Comparison of ENCODE assay signal across 13 cellular contexts in genomic region chr1:150514260-150514659, GRCh38. TPM values are rescaled to one million over a fixed set of nuclear protein-coding genes. Genes with fewer than 3 reads are reported as not detected.
DNase-seq lines count a peak whose midpoint lies in the region; ATAC-seq and TF ChIP-seq lines count a peak whose summit lies in the region.
"Had no signal": no experiment of that assay in that cellular context is flagged by ENCODE, and none has a peak within 500 bp of the region (broad histone marks: within the 10 kb centered on the region; RNA-seq: fewer than 3 reads in every experiment).

No MANE protein-coding gene starts in this region.

- no peaks in the 10 kb centered on the region for H3K9me3 Mint-ChIP-seq in activated T-cell treated with anti-CD3 and anti-CD28 coated beads, Interleukin-2, amount 50 U/mL, for 72 hours
- no peaks in the 10 kb centered on the region for H3K9me3 Mint-ChIP-seq in T-cell

- H3K27me3 ChIP-seq in gastrocnemius medialis = no peaks in the 10 kb centered on the region

- H3K27me3 Mint-ChIP-seq in activated T-cell treated with anti-CD3 and anti-CD28 coated beads, Interleukin-2, amount 50 U/mL, for 72 hours (ENCODE audit: low read depth) = no peaks in the 10 kb centered on the region
- no peaks in the 10 kb centered on the region for H3K27me3 Mint-ChIP-seq in T-cell

- no peak overlapping the region for H3K27ac Mint-ChIP-seq in activated T-cell treated with anti-CD3 and anti-CD28 coated beads, Interleukin-2, amount 50 U/mL, for 72 hours
- H3K27ac Mint-ChIP-seq in T-cell = no peak overlapping the region

- DNase-seq in activated T-cell treated with anti-CD3 and anti-CD28 coated beads, Interleukin-2, amount 50 U/mL, for 72 hours = no peak
- no peak for DNase-seq in activated T-cell treated with anti-CD3 and anti-CD28 coated beads, Interleukin-2, amount 50 U/mL, for 1 hour
- DNase-seq in T-cell = no peak
- no peak for DNase-seq in epithelial cell of prostate (ENCODE audit: low read depth, low spot score)
- no peak for DNase-seq in gastrocnemius medialis
- no peak for DNase-seq in coronary artery (ENCODE audit: low spot score)
- DNase-seq: foreskin melanocyte, KG1, left colon, NCI-H187, NCI-H774 had no signal

- peaks cover 0 to 12% of the 10 kb centered on the region in 2 donors for H3K36me3 ChIP-seq in gastrocnemius medialis

- intact Hi-C loops in gastrocnemius medialis (cut with DNase I; ENCODE audit: low total_unique reads) = loop anchor here (2.0 to 10.0 kb wide), 2 partner anchors 27 to 149 kb away; partner anchors contain the start of genes RPRD2 and TARS2

- H3K9me3 ChIP-seq in gastrocnemius medialis = no peaks in the 10 kb centered on the region

- no peak for TF ChIP-seq CTCF in gastrocnemius medialis (IDR thresholded peaks at IDR 0.05 in 4 of 5, conservative IDR thresholded peaks at IDR 0.05 in 1 of 5)
- TF ChIP-seq CTCF in coronary artery (IDR thresholded peaks at IDR 0.05) = no peak

- H3K4me3 ChIP-seq in gastrocnemius medialis (no peak overlapping the region), coronary artery (no peak overlapping the region)

- H3K27ac ChIP-seq in epithelial cell of prostate (peak overlapping the region; percentile 73), gastrocnemius medialis (peak overlapping the region; percentile 87 to 94 (median 92)), coronary artery (no peak overlapping the region)

- no peak for ATAC-seq in activated T-cell treated with anti-CD3 and anti-CD28 coated beads, Interleukin-2, amount 50 U/mL, for 72 hours (replicated peaks in 1 of 2)
- no peak for ATAC-seq in T-cell (replicated peaks in 1 of 4)
- ATAC-seq in gastrocnemius medialis = no peak
- ATAC-seq in HG03135 (IDR thresholded peaks at IDR 0.05; ENCODE audit: unreplicated experiment) = no peak
- ATAC-seq in GM18505 (IDR thresholded peaks at IDR 0.05; ENCODE audit: unreplicated experiment) = no peak

- H3K4me1 Mint-ChIP-seq in activated T-cell treated with anti-CD3 and anti-CD28 coated beads, Interleukin-2, amount 50 U/mL, for 72 hours (ENCODE audit: low read depth) = peaks cover 20% of the 10 kb centered on the region
- H3K4me1 Mint-ChIP-seq in T-cell = peaks cover 11 to 25% (median 22%) of the 10 kb centered on the region in 3 donors

- peak overlapping the region; percentile 88 to 94 for H3K4me3 Mint-ChIP-seq in activated T-cell treated with anti-CD3 and anti-CD28 coated beads, Interleukin-2, amount 50 U/mL, for 72 hours
- H3K4me3 Mint-ChIP-seq in T-cell = peak overlapping the region; percentile 83 to 91 (median 87)

- CTCF ChIA-PET in T-cell (lab: Charles Lee) = no interaction called here

- H3K4me1 ChIP-seq in gastrocnemius medialis = peaks cover 6 to 14% of the 10 kb centered on the region in 2 donors

- POLR2A ChIA-PET in T-cell (lab: Charles Lee) = interaction anchor here in 1 of 2 donors (0.6 kb wide), 1 partner anchor 64 kb away, joined by 4 read pairs; no protein-coding TSS in a partner anchor

- in situ Hi-C loops in gastrocnemius medialis (cut with MboI; ENCODE audit: low sequenced_read_pairs in 4 of 4) = no loop called here

- no peaks in the 10 kb centered on the region for H3K36me3 Mint-ChIP-seq in activated T-cell treated with anti-CD3 and anti-CD28 coated beads, Interleukin-2, amount 50 U/mL, for 72 hours (ENCODE audit: insufficient read depth in 2 of 2)
- H3K36me3 Mint-ChIP-seq in T-cell = no peaks in the 10 kb centered on the region

- TF ChIP-seq POLR2A in gastrocnemius medialis (IDR thresholded peaks at IDR 0.05) (no peak), GM18505 (IDR thresholded peaks at IDR 0.05; ENCODE audit: borderline replicate concordance, extremely low read depth, insufficient read depth, insufficient read length) (no peak)

RNA-seq across cellular contexts. Expression of gene FALEC, which starts 1.3 kb away (rescaled TPM):
- total RNA-seq in activated T-cell treated with anti-CD3 and anti-CD28 coated beads, Interleukin-2, amount 50 U/mL, for 72 hours = under 1 TPM in 1 of 2 donors, not detected in 1; 0.79 TPM
- total RNA-seq in T-cell (under 1 TPM in 3 of 5 donors, not detected in 2; 0.49 to 0.85 (median 0.73) TPM), gastrocnemius medialis (not detected)
- total RNA-seq: left colon had no signal

RNA-seq across cellular contexts. Expression of gene ECM1, which starts 6.4 kb away (rescaled TPM):
- total RNA-seq in activated T-cell treated with anti-CD3 and anti-CD28 coated beads, Interleukin-2, amount 50 U/mL, for 72 hours = 1 to 10 TPM; 1.3 to 1.5 TPM
- total RNA-seq in T-cell (1 to 10 TPM in 3 of 5 donors, under 1 TPM in 2; 0.25 to 2.9 (median 1.2) TPM), gastrocnemius medialis (1 to 10 TPM; 1.5 to 8.5 (median 5.6) TPM)

RNA-seq across cellular contexts. Expression of gene TARS2, which starts 27.0 kb away (rescaled TPM):
- 10 to 100 TPM; 49.8 to 66.4 TPM for total RNA-seq in activated T-cell treated with anti-CD3 and anti-CD28 coated beads, Interleukin-2, amount 50 U/mL, for 72 hours
- total RNA-seq in T-cell (10 to 100 TPM; 24.1 to 35.9 (median 30.2) TPM), gastrocnemius medialis (10 to 100 TPM; 15.0 to 26.7 (median 18.4) TPM)

RNA-seq across cellular contexts. Expression of gene ADAMTSL4, which starts 34.9 kb away (rescaled TPM):
- 1 to 10 TPM in 1 of 2 donors, under 1 TPM in 1; 0.86 to 2.6 TPM for total RNA-seq in activated T-cell treated with anti-CD3 and anti-CD28 coated beads, Interleukin-2, amount 50 U/mL, for 72 hours
- total RNA-seq in T-cell (under 1 TPM; 0.26 to 0.66 (median 0.49) TPM), gastrocnemius medialis (10 to 100 TPM in 2 of 4 donors, 1 to 10 TPM in 2; 5.6 to 30.0 (median 10.7) TPM)

Comparison
In these comparisons a context has a peak if more than half of its experiments do, and no peak if none do; other contexts are left out.
1. H3K27ac ChIP-seq: peak in epithelial cell of prostate (single experiment) and gastrocnemius medialis (4 of 4); none in coronary artery (0 of 2).